In genomic region chr22:48517039-48518030, GRCh38 we compare ENCODE assay signal across 1 cellular context.
TF ChIP-seq lines count a peak whose summit lies in the region.

No MANE protein-coding gene starts in this region.

TF ChIP-seq in GM23338, 12 proteins besides CTCF, POLR2A, EP300 and RAD21 (continued from another document):
- no peak for TF ChIP-seq REST (IDR thresholded peaks at IDR 0.05; ENCODE audit: unreplicated experiment)
- TF ChIP-seq ETS1 (IDR thresholded peaks at IDR 0.05): no peak
- TF ChIP-seq EZH2phosphoT487 (IDR thresholded peaks at IDR 0.05; ENCODE audit: unreplicated experiment): no peak
TF ChIP-seq in GM23338: peak in this region for 0.
